In genomic region chr17:7579001-7579838, GRCh38 we compare ENCODE assay signal across 2 cellular contexts.
TF ChIP-seq lines count a peak whose summit lies in the region.

Gene CD68 (plus strand): TSS chr17:7579638. CDS start chr17:7579678, 40 bp downstream.

TF ChIP-seq in A549, 52 proteins besides CTCF, POLR2A, EP300 and RAD21 (continued from another document and continues in another):
- TF ChIP-seq ATOH8 (CRISPR knock-in tag; IDR thresholded peaks at IDR 0.05; ENCODE audit: low read depth) (0 out of 2 replicates have a peak, but pooled peaks have one; percentile 44), FOSL2 (IDR thresholded peaks at IDR 0.05) (no peak), FOSL2 (CRISPR knock-in tag; IDR thresholded peaks at IDR 0.05) (peak; percentile 85), RARB (CRISPR knock-in tag; IDR thresholded peaks at IDR 0.05) (peak; percentile 98), HES2 (IDR thresholded peaks at IDR 0.05) (no peak), HOXB5 (CRISPR knock-in tag; IDR thresholded peaks at IDR 0.05) (peak; percentile 67; the same call in 1 of the 2 replicates), E2F6 (IDR thresholded peaks at IDR 0.05; ENCODE audit: borderline replicate concordance, low read depth) (peak; percentile 31; the same call in 1 of the 2 replicates), RNF2 (IDR thresholded peaks at IDR 0.05; ENCODE audit: borderline replicate concordance, low read depth) (no peak), ZSCAN20 (CRISPR knock-in tag; IDR thresholded peaks at IDR 0.05) (no peak), ZC3H11A (IDR thresholded peaks at IDR 0.05) (no peak), TFCP2L1 (CRISPR knock-in tag; IDR thresholded peaks at IDR 0.05) (peak; percentile 99), HOXA7 (CRISPR knock-in tag; IDR thresholded peaks at IDR 0.05) (peak; percentile 99), CBX8 (IDR thresholded peaks at IDR 0.05) (no peak), TP53 (CRISPR knock-in tag; IDR thresholded peaks at IDR 0.05) (peak; percentile 96), CEBPB (IDR thresholded peaks at IDR 0.05) (peak; percentile 49 to 79; a peak in 3 of 4 replicates), JUNB (IDR thresholded peaks at IDR 0.05) (0 out of 2 replicates have a peak, but pooled peaks have one; percentile 14), USF2 (IDR thresholded peaks at IDR 0.05) (peak; percentile 74), SMC3 (IDR thresholded peaks at IDR 0.05) (no peak; the same call in 2 of the 3 replicates), REST (IDR thresholded peaks at IDR 0.05) (peak; percentile 22), KDM1A (IDR thresholded peaks at IDR 0.05; ENCODE audit: low read depth) (no peak), HMGXB4 (CRISPR knock-in tag; IDR thresholded peaks at IDR 0.05; ENCODE audit: borderline replicate concordance) (peak; percentile 81; the same call in 1 of the 2 replicates), PBX3 (IDR thresholded peaks at IDR 0.05) (peak; percentile 85), NFE2L2 (conservative IDR thresholded peaks at IDR 0.05; ENCODE audit: low read length) (no peak), RFX5 (IDR thresholded peaks at IDR 0.05) (no peak)

TF ChIP-seq in IMR-90, 13 proteins besides CTCF, POLR2A, EP300 and RAD21 (continued from another document):
- TF ChIP-seq MAZ (IDR thresholded peaks at IDR 0.05; ENCODE audit: borderline replicate concordance, low read depth, low read length) (peak; percentile 26; the same call in 1 of the 2 replicates), FOS (IDR thresholded peaks at IDR 0.05; ENCODE audit: low read depth, low read length) (peak; percentile 30; the same call in 1 of the 2 replicates), RFX5 (IDR thresholded peaks at IDR 0.05; ENCODE audit: low read depth, low read length) (no peak), NFE2L2 (IDR thresholded peaks at IDR 0.05; ENCODE audit: low read depth, low read length) (no peak; the same call in 1 of the 2 replicates), USF2 (IDR thresholded peaks at IDR 0.05; ENCODE audit: low read depth, low read length) (peak; percentile 77), CEBPB (IDR thresholded peaks at IDR 0.05; ENCODE audit: low read depth, low read length) (peak; percentile 97), BHLHE40 (IDR thresholded peaks at IDR 0.05; ENCODE audit: low read depth, low read length) (no peak)
